22 cellular contexts compared by ENCODE assay signal in the genomic region with DNA sequence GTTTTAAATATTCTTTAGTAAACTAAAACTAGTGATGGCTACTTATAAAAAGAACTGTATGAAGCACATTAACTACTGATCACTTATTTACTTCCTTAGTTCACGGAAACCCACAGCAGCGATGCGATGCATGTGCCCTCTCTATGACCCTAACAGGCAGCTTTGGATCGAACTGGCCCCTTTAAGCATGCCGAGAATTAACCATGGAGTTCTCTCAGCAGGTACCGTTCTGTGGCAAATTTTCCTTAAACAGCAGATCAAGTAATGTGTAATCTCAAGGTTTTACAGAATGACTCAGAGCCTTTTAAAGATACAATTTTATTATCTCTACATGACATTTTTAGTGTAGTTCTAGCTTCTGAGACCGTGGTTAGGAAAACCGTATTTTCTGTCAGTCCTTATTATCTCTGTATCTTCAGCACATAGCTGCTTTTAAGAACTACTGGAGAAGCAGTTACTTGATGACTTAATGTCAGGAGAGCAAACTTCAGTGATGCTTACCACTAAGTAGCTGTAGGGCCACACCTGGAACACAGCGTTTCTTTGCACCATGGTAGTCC. TPM values are rescaled to one million over a fixed set of nuclear protein-coding genes. Genes with fewer than 3 reads are reported as not detected.
DNase-seq lines count a peak whose midpoint lies in the region; ATAC-seq, FAIRE-seq and TF ChIP-seq lines count a peak whose summit lies in the region.
"Had no signal": no experiment of that assay in that cellular context is flagged by ENCODE, and none has a peak within 500 bp of the region (broad histone marks: within the 10 kb centered on the region; RNA-seq: fewer than 3 reads in every experiment).

No MANE protein-coding gene starts in this region.

- H3K36me3 Mint-ChIP-seq in activated naive CD4-positive, alpha-beta T cell treated with anti-CD3 and anti-CD28 coated beads, Interleukin-2, amount 10 ng/mL, durations not matched to agents 7 days and 5 days, result peaks cover 11% of the 10 kb centered on the region

- H3K27ac Mint-ChIP-seq in activated naive CD4-positive, alpha-beta T cell treated with anti-CD3 and anti-CD28 coated beads, Interleukin-2, amount 10 ng/mL, durations not matched to agents 7 days and 5 days, result no peak overlapping the region
- H3K27ac Mint-ChIP-seq: B cell; CD4-positive, CD25-positive, alpha-beta regulatory T cell; CD8-positive, alpha-beta memory T cell had no signal

- ATAC-seq in pancreas, result no peak

- H3K36me3 ChIP-seq in pancreas, result peaks cover 0 to 6% (median 0%) of the 10 kb centered on the region in 3 donors

- H3K27ac ChIP-seq in pancreas, result no peak overlapping the region
- H3K27ac ChIP-seq: 22Rv1, GM23248 had no signal

- DNase-seq in A172 (ENCODE audit: low spot score) (peak; percentile 47), M059J (ENCODE audit: low read depth) (peak; percentile 12), astrocyte of the cerebellum (ENCODE audit: low read depth) (peak; percentile 76), iris pigment epithelial cell (ENCODE audit: low read depth) (peak; percentile 4), pancreas (no peak), T-helper 9 cell (no peak)
- DNase-seq in activated naive CD4-positive, alpha-beta T cell treated with anti-CD3 and anti-CD28 coated beads, Interleukin-2, amount 10 ng/mL, durations not matched to agents 7 days and 5 days, result no peak
- no peak for DNase-seq in activated CD4-positive, alpha-beta T cell treated with anti-CD3 and anti-CD28 coated beads, Interleukin-2, amount 50 U/mL, for 48 hours
- DNase-seq: C1 segment of cervical spinal cord; CD4-positive, CD25-positive, alpha-beta regulatory T cell; CD8-positive, alpha-beta memory T cell; COR-L47; DMS 273 treated with DMSO at 0.1 percent for 48 hours; DMS53; DND-41; GM23248 had no signal

- 94 to 96% methylated on average over 9 of the region's 9 CpGs for WGBS in pancreas, 2 donors

- no peak overlapping the region for H3K4me3 Mint-ChIP-seq in activated naive CD4-positive, alpha-beta T cell treated with anti-CD3 and anti-CD28 coated beads, Interleukin-2, amount 10 ng/mL, durations not matched to agents 7 days and 5 days
- H3K4me3 Mint-ChIP-seq: B cell; CD4-positive, CD25-positive, alpha-beta regulatory T cell; CD8-positive, alpha-beta memory T cell had no signal

- CTCF ChIA-PET in activated naive CD4-positive, alpha-beta T cell treated with anti-CD3 and anti-CD28 coated beads, Interleukin-2, amount 10 ng/mL, durations not matched to agents 7 days and 5 days (lab: Charles Lee), result interaction anchor here (1.0 kb wide), 1 partner anchor 10 kb away, joined by 3 read pairs; no protein-coding TSS in a partner anchor

- no peak for TF ChIP-seq CTCF in astrocyte of the cerebellum (IDR thresholded peaks at IDR 0.05; ENCODE audit: low read depth, low read length, missing control alignments)
- TF ChIP-seq CTCF in pancreas (IDR thresholded peaks at IDR 0.05), result no peak

- in situ Hi-C loops in astrocyte of the cerebellum (cut with HindIII; ENCODE audit: low sequenced_read_pairs), result no loop called here

- FAIRE-seq in pancreas (lab: Jason Lieb, UNC), result no peak
- FAIRE-seq: G401.6, GM12892, GM18507 had no signal

- intact Hi-C loops in pancreas (cut with DNase I), result no loop called here

- no peaks in the 10 kb centered on the region for H3K27me3 ChIP-seq in pancreas

- no peaks in the 10 kb centered on the region for H3K4me1 Mint-ChIP-seq in activated naive CD4-positive, alpha-beta T cell treated with anti-CD3 and anti-CD28 coated beads, Interleukin-2, amount 10 ng/mL, durations not matched to agents 7 days and 5 days
- H3K4me1 Mint-ChIP-seq: B cell; CD8-positive, alpha-beta memory T cell had no signal

- no peaks in the 10 kb centered on the region for H3K27me3 Mint-ChIP-seq in activated naive CD4-positive, alpha-beta T cell treated with anti-CD3 and anti-CD28 coated beads, Interleukin-2, amount 10 ng/mL, durations not matched to agents 7 days and 5 days
- H3K27me3 Mint-ChIP-seq: B cell; CD4-positive, CD25-positive, alpha-beta regulatory T cell; CD8-positive, alpha-beta memory T cell had no signal

- peaks cover 1% of the 10 kb centered on the region for H3K9me3 Mint-ChIP-seq in activated naive CD4-positive, alpha-beta T cell treated with anti-CD3 and anti-CD28 coated beads, Interleukin-2, amount 10 ng/mL, durations not matched to agents 7 days and 5 days
- H3K9me3 Mint-ChIP-seq: CD4-positive, CD25-positive, alpha-beta regulatory T cell; CD8-positive, alpha-beta memory T cell had no signal

- no peaks in the 10 kb centered on the region for H3K9me3 ChIP-seq in pancreas
- H3K9me3 ChIP-seq: HAP-1 had no signal

- no peaks in the 10 kb centered on the region for H3K4me1 ChIP-seq in pancreas
- H3K4me1 ChIP-seq: HAP-1 had no signal

- no peak overlapping the region for H3K4me3 ChIP-seq in astrocyte of the cerebellum (ENCODE audit: low read depth, low read length)
- H3K4me3 ChIP-seq in pancreas, result no peak overlapping the region
- H3K4me3 ChIP-seq: GM23248, HAP-1 had no signal

RNA-seq across cellular contexts. Expression of a gene that starts 43.0 kb away (rescaled TPM):
- 12.7 and 14.2 TPM in 2 replicates for total RNA-seq in A172 (2014; rRNA removed; shearing (Covaris generic))
- 2.4 and 6.6 TPM in 2 replicates for total RNA-seq in M059J (2014; rRNA removed; shearing (Covaris generic))
- 1 to 10 TPM; 3.6 to 4.8 (median 3.9) TPM for total RNA-seq in pancreas
- under 1 TPM; 0.68 to 0.87 TPM for polyA plus RNA-seq in pancreas

Comparison
In these comparisons a context has a peak if more than half of its experiments do, and no peak if none do; other contexts are left out.
1. DNase-seq: peak in A172 (single experiment), M059J (single experiment), astrocyte of the cerebellum (single experiment) and iris pigment epithelial cell (single experiment); none in pancreas (0 of 6), T-helper 9 cell (single experiment), activated naive CD4-positive, alpha-beta T cell treated with anti-CD3 and anti-CD28 coated beads, Interleukin-2, amount 10 ng/mL, durations not matched to agents 7 days and 5 days (single experiment) and activated CD4-positive, alpha-beta T cell treated with anti-CD3 and anti-CD28 coated beads, Interleukin-2, amount 50 U/mL, for 48 hours (0 of 2).